Comparison of ENCODE assay signal across 20 cellular contexts in genomic region chr7:130953193-130953592, GRCh38.
DNase-seq lines count a peak whose midpoint lies in the region; ATAC-seq, FAIRE-seq and TF ChIP-seq lines count a peak whose summit lies in the region.
"Had no signal": no experiment of that assay in that cellular context is flagged by ENCODE, and none has a peak within 500 bp of the region (broad histone marks: within the 10 kb centered on the region; RNA-seq: fewer than 3 reads in every experiment).

No MANE protein-coding gene starts in this region.

- RAD21 ChIA-PET in GM12878 (lab: Charles Lee; ENCODE audit: unreplicated experiment) = interaction anchor here (1.3 kb wide), 2 partner anchors 8 to 154 kb away, joined by 3 to 4 read pairs; no protein-coding TSS in a partner anchor

- no peak for TF ChIP-seq POLR2A in GM12878 (IDR thresholded peaks at IDR 0.05; ENCODE audit: low read depth, low read length)
- no peak for TF ChIP-seq POLR2A in heart left ventricle (IDR thresholded peaks at IDR 0.05)

- H3F3A ChIP-seq in Loucy (ENCODE audit: low read depth) (no peaks in the 10 kb centered on the region), PC-3 (ENCODE audit: low read length, unreplicated experiment) (no peaks in the 10 kb centered on the region)

- H2AFZ ChIP-seq in Loucy (ENCODE audit: low read length) = no peak overlapping the region
- no peak overlapping the region for H2AFZ ChIP-seq in GM12878 (ENCODE audit: control insufficient read depth, low read depth, low read length)
- no peak overlapping the region for H2AFZ ChIP-seq in PC-3 (ENCODE audit: low read length)

- no peaks in the 10 kb centered on the region for H3K9me3 ChIP-seq in CD4-positive, CD25-positive, alpha-beta regulatory T cell (ENCODE audit: control insufficient read depth in 2 of 2, low read length in 2 of 2)
- no peaks in the 10 kb centered on the region for H3K9me3 ChIP-seq in CD8-positive, alpha-beta T cell (ENCODE audit: low read length)
- no peaks in the 10 kb centered on the region for H3K9me3 ChIP-seq in Loucy (ENCODE audit: insufficient read depth, low read depth, low read length)
- H3K9me3 ChIP-seq in GM12878 (replicated peaks; ENCODE audit: control insufficient read depth, insufficient read depth, low read length) = no peaks in the 10 kb centered on the region
- no peaks in the 10 kb centered on the region for H3K9me3 ChIP-seq in PC-3 (ENCODE audit: low read length)
- H3K9me3 ChIP-seq in heart left ventricle = no peaks in the 10 kb centered on the region
- H3K9me3 ChIP-seq: Peyer's patch, tibial artery had no signal

- intact Hi-C loops in CD8-positive, alpha-beta T cell (cut with DNase I, micrococcal nuclease) = no loop called here
- intact Hi-C loops in GM12878 (cut with micrococcal nuclease; ENCODE audit: unreplicated experiment) = no loop called here
- intact Hi-C loops in PC-3 (cut with micrococcal nuclease) = no loop called here
- intact Hi-C loops in heart left ventricle (cut with DNase I) = no loop called here

- TF ChIP-seq RAD21 in GM12878 (IDR thresholded peaks at IDR 0.05; ENCODE audit: insufficient read depth, low read depth, low read length) = no peak

- no peak for TF ChIP-seq EP300 in GM12878 (IDR thresholded peaks at IDR 0.05; ENCODE audit: borderline replicate concordance in 1 of 2, control insufficient read depth in 1 of 2, low read depth in 2 of 2, low read length in 2 of 2)

- WGBS in GM12878 (ENCODE audit: insufficient coverage, insufficient replicate concordance, low lambda C conversion rate, missing lambda C conversion rate) = 38% methylated on average over 4 of the region's 4 CpGs
- WGBS in heart left ventricle, 4 donors = 87 to 93% (median 90%) methylated on average over 4 of the region's 4 CpGs

- no peaks in the 10 kb centered on the region for H3K27me3 Mint-ChIP-seq in CD4-positive, CD25-positive, alpha-beta regulatory T cell
- H3K27me3 Mint-ChIP-seq in CD8-positive, alpha-beta T cell (ENCODE audit: low read depth) = no peaks in the 10 kb centered on the region

- DNase-seq in CD4-positive, CD25-positive, alpha-beta regulatory T cell = no peak
- no peak for DNase-seq in CD8-positive, alpha-beta T cell
- DNase-seq in GM12878 (ENCODE audit: low read depth, low spot score) (no peak), PC-3 (no peak), heart left ventricle (no peak)
- DNase-seq: activated T-cell treated with anti-CD3 and anti-CD28 coated beads, Interleukin-2, amount 50 U/mL, for 4 hours; DMS79; kidney; NCI-H1105; NCI-H2029; NCI-H345; Peyer's patch; stimulated activated CD4-positive, alpha-beta T cell treated with anti-CD3 and anti-CD28 coated beads, Interleukin-1b, Interleukin-23, amount 100 ng/mL, for 48 hours; tibial artery; WERI-Rb-1 had no signal

- H3K4me3 Mint-ChIP-seq in CD4-positive, CD25-positive, alpha-beta regulatory T cell = no peak overlapping the region
- peak overlapping the region; percentile 8 for H3K4me3 Mint-ChIP-seq in CD8-positive, alpha-beta T cell
- H3K4me3 Mint-ChIP-seq: activated T-cell treated with anti-CD3 and anti-CD28 coated beads, Interleukin-2, amount 50 U/mL, for 4 hours; stimulated activated effector memory CD8-positive, alpha-beta T cell treated with anti-CD3 and anti-CD28 coated beads, Interleukin-12 subunit alpha, Interleukin-12 subunit beta, amount 100 ng/mL, for 72 hours had no signal

- no peaks in the 10 kb centered on the region for H3K9me3 Mint-ChIP-seq in CD4-positive, CD25-positive, alpha-beta regulatory T cell
- H3K9me3 Mint-ChIP-seq in CD8-positive, alpha-beta T cell = no peaks in the 10 kb centered on the region
- H3K9me3 Mint-ChIP-seq: activated T-cell treated with anti-CD3 and anti-CD28 coated beads, Interleukin-2, amount 50 U/mL, for 4 hours; stimulated activated effector memory CD8-positive, alpha-beta T cell treated with anti-CD3 and anti-CD28 coated beads, Interleukin-12 subunit alpha, Interleukin-12 subunit beta, amount 100 ng/mL, for 72 hours had no signal

- SMC1A ChIA-PET in GM12878 (lab: Charles Lee; ENCODE audit: uncharacterized antibody, unreplicated experiment) = interaction anchor here (0.8 to 9.2 kb wide), 5 partner anchors 6 to 651 kb away, joined by 3 to 145 read pairs (median 4); no protein-coding TSS in a partner anchor

- H3K27me3 ChIP-seq in CD4-positive, CD25-positive, alpha-beta regulatory T cell (ENCODE audit: control insufficient read depth, insufficient read depth, low read length) = no peaks in the 10 kb centered on the region
- H3K27me3 ChIP-seq in CD8-positive, alpha-beta T cell (ENCODE audit: insufficient read depth, low read length) = no peaks in the 10 kb centered on the region
- no peaks in the 10 kb centered on the region for H3K27me3 ChIP-seq in Loucy (ENCODE audit: insufficient read depth, low read length, poor library complexity, severe bottlenecking)
- H3K27me3 ChIP-seq in GM12878 (replicated peaks in 1 of 2; ENCODE audit: control insufficient read depth in 2 of 2, insufficient read depth in 2 of 2, low read length in 1 of 2) = no peaks in the 10 kb centered on the region
- H3K27me3 ChIP-seq in PC-3 (ENCODE audit: low read length) = no peaks in the 10 kb centered on the region
- H3K27me3 ChIP-seq in heart left ventricle = no peaks in the 10 kb centered on the region
- H3K27me3 ChIP-seq: Peyer's patch, tibial artery had no signal

- peak overlapping the region; percentile 97 for H3K27ac ChIP-seq in CD4-positive, CD25-positive, alpha-beta regulatory T cell (ENCODE audit: insufficient read depth, low read length, poor library complexity, severe bottlenecking)
- no peak overlapping the region for H3K27ac ChIP-seq in CD8-positive, alpha-beta T cell (ENCODE audit: low read depth, low read length)
- H3K27ac ChIP-seq in GM12878 (ENCODE audit: control insufficient read depth, insufficient read depth) = no peak overlapping the region
- no peak overlapping the region for H3K27ac ChIP-seq in PC-3 (ENCODE audit: low read length)
- H3K27ac ChIP-seq in heart left ventricle = peak overlapping the region in 1 of 12 donors; percentile 5
- H3K27ac ChIP-seq: coronary artery, tibial artery, WERI-Rb-1 had no signal

- H3K4me2 ChIP-seq in Loucy (ENCODE audit: low read depth, low read length, poor library complexity, severe bottlenecking) (peak overlapping the region; percentile 27), GM12878 (ENCODE audit: control insufficient read depth, insufficient read depth) (peak overlapping the region; percentile 53; the same call in 1 of the 2 replicates), PC-3 (ENCODE audit: low read length) (no peak overlapping the region)

- peaks cover 3% of the 10 kb centered on the region for H3K36me3 Mint-ChIP-seq in CD4-positive, CD25-positive, alpha-beta regulatory T cell
- peaks cover 35% of the 10 kb centered on the region for H3K36me3 Mint-ChIP-seq in CD8-positive, alpha-beta T cell
- H3K36me3 Mint-ChIP-seq: stimulated activated effector memory CD8-positive, alpha-beta T cell treated with anti-CD3 and anti-CD28 coated beads, Interleukin-12 subunit alpha, Interleukin-12 subunit beta, amount 100 ng/mL, for 72 hours had no signal

- no peaks in the 10 kb centered on the region for H3K9me2 ChIP-seq in Loucy (replicated peaks; ENCODE audit: low read depth, low read length)
- H3K9me2 ChIP-seq in PC-3 (replicated peaks; ENCODE audit: low read length) = no peaks in the 10 kb centered on the region

- BruUV-seq in GM12878 (replicated peaks; lab: Mats Ljungman, UMichigan) = no TSS peak
- no TSS peak for BruUV-seq in PC-3 (replicated peaks; lab: Mats Ljungman, UMichigan)

- H3K4me3 ChIP-seq in CD4-positive, CD25-positive, alpha-beta regulatory T cell (ENCODE audit: low read depth, low read length) = peak overlapping the region; percentile 98
- no peak overlapping the region for H3K4me3 ChIP-seq in CD8-positive, alpha-beta T cell (ENCODE audit: low read depth, low read length)
- H3K4me3 ChIP-seq in Loucy (ENCODE audit: low read length, poor library complexity, severe bottlenecking) = no peak overlapping the region
- H3K4me3 ChIP-seq in GM12878 = peak overlapping the region; percentile 58; the same call in 1 of the 2 replicates
- no peak overlapping the region for H3K4me3 ChIP-seq in PC-3 (ENCODE audit: low read length)
- H3K4me3 ChIP-seq in heart left ventricle = no peak overlapping the region
- H3K4me3 ChIP-seq: coronary artery, Peyer's patch, tibial artery had no signal

- FAIRE-seq in GM12878 (lab: Jason Lieb, UNC) = no peak
- FAIRE-seq: bronchial epithelial cell, kidney had no signal

- H3K79me2 ChIP-seq in Loucy (ENCODE audit: insufficient read depth, low read length) (peaks cover 70% of the 10 kb centered on the region), GM12878 (ENCODE audit: control insufficient read depth, insufficient read depth, low read length) (peaks cover 99% of the 10 kb centered on the region), PC-3 (ENCODE audit: low read length) (no peaks in the 10 kb centered on the region)

- H3K9ac ChIP-seq in Loucy (ENCODE audit: low read depth, low read length, poor library complexity, severe bottlenecking) = no peak overlapping the region
- H3K9ac ChIP-seq in GM12878 (ENCODE audit: control insufficient read depth, insufficient read depth, low read length) = no peak overlapping the region
- no peak overlapping the region for H3K9ac ChIP-seq in PC-3 (ENCODE audit: low read length)

- TF ChIP-seq CTCF in CD8-positive, alpha-beta T cell (IDR thresholded peaks at IDR 0.05) = no peak
- TF ChIP-seq CTCF in Loucy (conservative IDR thresholded peaks at IDR 0.05; ENCODE audit: low read length) (no peak), GM12878 (IDR thresholded peaks at IDR 0.05 in 2 of 3, conservative IDR thresholded peaks at IDR 0.05 in 1 of 3; ENCODE audit: control insufficient read depth in 2 of 3, extremely low read depth in 1 of 3, insufficient read depth in 1 of 3, low read depth in 3 of 3, low read length in 3 of 3) (no peak), PC-3 (conservative IDR thresholded peaks at IDR 0.05; ENCODE audit: low read depth, low read length) (no peak), heart left ventricle (IDR thresholded peaks at IDR 0.05) (no peak)

- H4K20me1 ChIP-seq in Loucy (ENCODE audit: insufficient read depth, low read length, poor library complexity, severe bottlenecking) = peaks cover 3% of the 10 kb centered on the region
- H4K20me1 ChIP-seq in GM12878 (ENCODE audit: control insufficient read depth, insufficient read depth) = 0 out of 2 replicates have a peak, but pooled peaks cover 2% of the 10 kb centered on the region
- H4K20me1 ChIP-seq in PC-3 (ENCODE audit: low read length) = no peaks in the 10 kb centered on the region

- CTCF ChIA-PET in CD8-positive, alpha-beta T cell (lab: Charles Lee) = interaction anchor here (0.9 kb wide), 1 partner anchor 29 kb away, joined by 3 read pairs; no protein-coding TSS in a partner anchor
- CTCF ChIA-PET in GM12878 (lab: Yijun Ruan, JAX) = interaction anchor here (2.4 kb wide), 1 partner anchor 56 kb away, joined by 7 read pairs; no protein-coding TSS in a partner anchor
- CTCF ChIA-PET in PC-3 (lab: Charles Lee) = no interaction called here

- peaks cover 96% of the 10 kb centered on the region for H3K4me1 ChIP-seq in CD4-positive, CD25-positive, alpha-beta regulatory T cell (ENCODE audit: control insufficient read depth, insufficient read depth, low read length, poor library complexity, severe bottlenecking)
- peaks cover 58% of the 10 kb centered on the region for H3K4me1 ChIP-seq in CD8-positive, alpha-beta T cell (ENCODE audit: insufficient read depth, low read length)
- H3K4me1 ChIP-seq in Loucy (ENCODE audit: insufficient read depth, low read length, poor library complexity, severe bottlenecking) (peaks cover 36% of the 10 kb centered on the region), GM12878 (ENCODE audit: control insufficient read depth, insufficient read depth, low read length) (peaks cover 27% of the 10 kb centered on the region), PC-3 (ENCODE audit: insufficient read depth, low read length) (no peaks in the 10 kb centered on the region), heart left ventricle (peaks cover 0 to 93% (median 19%) of the 10 kb centered on the region in 12 donors)

- in situ Hi-C loops in GM12878 (cut with MboI) = no loop called here

- H3K36me3 ChIP-seq in CD4-positive, CD25-positive, alpha-beta regulatory T cell (ENCODE audit: control insufficient read depth, insufficient read depth, low read length) = peaks cover 30% of the 10 kb centered on the region
- H3K36me3 ChIP-seq in CD8-positive, alpha-beta T cell (ENCODE audit: insufficient read depth, low read length) = no peaks in the 10 kb centered on the region
- H3K36me3 ChIP-seq in Loucy (ENCODE audit: insufficient read depth, low read length) = no peaks in the 10 kb centered on the region; the same call in 1 of the 2 replicates
- peaks cover 12 to 18% of the 10 kb centered on the region in 2 experiments for H3K36me3 ChIP-seq in GM12878 (ENCODE audit: control insufficient read depth in 2 of 2, insufficient read depth in 2 of 2, low read length in 1 of 2)
- 0 out of 2 replicates have a peak, but pooled peaks cover 4% of the 10 kb centered on the region for H3K36me3 ChIP-seq in PC-3 (ENCODE audit: low read depth, low read length)
- peaks cover 0 to 60% (median 20%) of the 10 kb centered on the region in 9 donors for H3K36me3 ChIP-seq in heart left ventricle
- H3K36me3 ChIP-seq: Peyer's patch, WERI-Rb-1 had no signal

- H3K4me1 Mint-ChIP-seq in CD4-positive, CD25-positive, alpha-beta regulatory T cell = peaks cover 8 to 62% (median 44%) of the 10 kb centered on the region in 4 donors
- peaks cover 62% of the 10 kb centered on the region for H3K4me1 Mint-ChIP-seq in CD8-positive, alpha-beta T cell (ENCODE audit: low read depth)

- no peak for ATAC-seq in CD4-positive, CD25-positive, alpha-beta regulatory T cell (ENCODE audit: low read depth in 2 of 2)
- ATAC-seq in CD8-positive, alpha-beta T cell = no peak
- ATAC-seq in GM12878 = no peak
- ATAC-seq in PC-3 = no peak
- ATAC-seq in heart left ventricle = no peak
- ATAC-seq in HG02571 (IDR thresholded peaks at IDR 0.05; ENCODE audit: unreplicated experiment) = no peak
- ATAC-seq: activated T-cell treated with anti-CD3 and anti-CD28 coated beads, Interleukin-2, amount 50 U/mL, for 4 hours; stimulated activated effector memory CD8-positive, alpha-beta T cell treated with anti-CD3 and anti-CD28 coated beads, Interleukin-12 subunit alpha, Interleukin-12 subunit beta, amount 100 ng/mL, for 72 hours had no signal

- POLR2A ChIA-PET in CD8-positive, alpha-beta T cell (lab: Charles Lee) = no interaction called here
- POLR2A ChIA-PET in GM12878 (lab: Charles Lee) = no interaction called here
- POLR2A ChIA-PET in PC-3 (lab: Charles Lee; ENCODE audit: unreplicated experiment) = interaction anchor here (0.7 kb wide), 1 partner anchor 77 kb away, joined by 3 read pairs; no protein-coding TSS in a partner anchor

- peak overlapping the region in 1 of 3 donors; percentile 83 for H3K27ac Mint-ChIP-seq in CD4-positive, CD25-positive, alpha-beta regulatory T cell
- H3K27ac Mint-ChIP-seq in CD8-positive, alpha-beta T cell = peak overlapping the region; percentile 14
- H3K27ac Mint-ChIP-seq: stimulated activated effector memory CD8-positive, alpha-beta T cell treated with anti-CD3 and anti-CD28 coated beads, Interleukin-12 subunit alpha, Interleukin-12 subunit beta, amount 100 ng/mL, for 72 hours had no signal

Comparison
In these comparisons a context has a peak if more than half of its experiments do, and no peak if none do; other contexts are left out.
1. H3K4me3 ChIP-seq: peak in CD4-positive, CD25-positive, alpha-beta regulatory T cell (single experiment) and GM12878 (single experiment); none in CD8-positive, alpha-beta T cell (single experiment), Loucy (single experiment), PC-3 (single experiment) and heart left ventricle (0 of 12).